In the genomic region with DNA sequence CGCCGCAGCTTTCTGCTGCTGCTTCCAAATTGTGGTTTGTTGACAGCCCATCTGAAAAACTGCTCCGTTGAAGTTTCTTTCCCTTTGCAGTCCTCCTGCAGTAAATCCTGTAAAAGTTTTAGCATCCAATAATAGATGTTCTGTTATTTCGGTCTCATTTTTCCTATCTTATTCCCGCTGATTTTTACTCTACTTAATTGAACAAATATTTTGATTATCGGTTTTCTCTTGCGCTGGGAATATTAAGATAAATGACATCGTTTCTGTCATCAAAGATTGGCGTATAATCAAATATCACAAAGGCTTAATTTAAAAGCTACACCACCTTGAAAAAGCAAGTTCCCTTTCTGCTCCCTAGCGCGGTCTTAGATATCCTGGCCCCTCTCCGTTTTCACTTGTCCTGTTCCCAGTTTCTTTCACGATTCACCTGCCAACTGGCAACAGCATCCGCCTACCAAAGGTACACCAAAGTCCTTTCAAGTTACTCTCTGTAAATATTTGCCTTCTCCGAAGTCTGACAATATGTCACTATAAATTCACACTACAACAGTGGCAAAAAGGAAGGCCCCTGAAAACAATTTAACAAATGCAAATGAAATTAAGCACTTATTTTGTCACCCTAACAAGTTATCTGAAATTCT, we compare ENCODE assay signal across 8 cellular contexts. TPM values are rescaled to one million over a fixed set of nuclear protein-coding genes. Genes with fewer than 3 reads are reported as not detected.
DNase-seq lines count a peak whose midpoint lies in the region; ATAC-seq and TF ChIP-seq lines count a peak whose summit lies in the region.

No MANE protein-coding gene starts in this region.

- H3K4me3 Mint-ChIP-seq in activated T-cell treated with anti-CD3 and anti-CD28 coated beads, Interleukin-2, amount 50 U/mL, for 24 hours = peak overlapping the region; percentile 94
- H3K4me3 Mint-ChIP-seq in T-helper 17 cell = peak overlapping the region; percentile 99

- H3K27me3 ChIP-seq in sigmoid colon = no peaks in the 10 kb centered on the region

- no peak for TF ChIP-seq POLR2A in sigmoid colon (IDR thresholded peaks at IDR 0.05)

- peak overlapping the region; percentile 96 for H3K27ac Mint-ChIP-seq in activated T-cell treated with anti-CD3 and anti-CD28 coated beads, Interleukin-2, amount 50 U/mL, for 24 hours
- peak overlapping the region; percentile 99 for H3K27ac Mint-ChIP-seq in T-helper 17 cell

- no peaks in the 10 kb centered on the region for H3K36me3 ChIP-seq in sigmoid colon

- 8 to 24% methylated on average over 15 of the region's 15 CpGs for WGBS in sigmoid colon, 2 donors

- intact Hi-C loops in sigmoid colon (cut with DNase I) = no loop called here

- no peaks in the 10 kb centered on the region for H3K27me3 Mint-ChIP-seq in activated T-cell treated with anti-CD3 and anti-CD28 coated beads, Interleukin-2, amount 50 U/mL, for 24 hours
- no peaks in the 10 kb centered on the region for H3K27me3 Mint-ChIP-seq in T-helper 17 cell

- TF ChIP-seq EP300 in sigmoid colon (IDR thresholded peaks at IDR 0.05) = no peak

- no peak for ATAC-seq in T-helper 17 cell

- DNase-seq in activated T-cell treated with anti-CD3 and anti-CD28 coated beads, Interleukin-2, amount 50 U/mL, for 24 hours = no peak
- no peak for DNase-seq in activated T-cell treated with anti-CD3 and anti-CD28 coated beads, Interleukin-2, amount 50 U/mL, for 1 hour
- DNase-seq in T-helper 17 cell = no peak
- peak; percentile 12 for DNase-seq in foreskin melanocyte
- no peak for DNase-seq in sigmoid colon
- DNase-seq in hippocampal formation (lab: John Stamatoyannopoulos, UW) = no peak
- no peak for DNase-seq in activated effector memory CD4-positive, alpha-beta T cell treated with anti-CD3 and anti-CD28 coated beads, Interleukin-2, amount 50 U/mL, for 16 hours
- no peak for DNase-seq in SW 1271 (lab: John Stamatoyannopoulos, UW)

- H3K9me3 ChIP-seq in T-helper 17 cell (ENCODE audit: control insufficient read depth, low read length, poor library complexity, severe bottlenecking) (no peaks in the 10 kb centered on the region), sigmoid colon (no peaks in the 10 kb centered on the region)

- H3K4me1 ChIP-seq in sigmoid colon = peaks cover 0 to 15% (median 7%) of the 10 kb centered on the region in 4 donors

- H3K9me3 Mint-ChIP-seq in activated T-cell treated with anti-CD3 and anti-CD28 coated beads, Interleukin-2, amount 50 U/mL, for 24 hours = no peaks in the 10 kb centered on the region

- H3K4me3 ChIP-seq in sigmoid colon = peak overlapping the region; percentile 65 to 99 (median 94)

- peak overlapping the region; percentile 80 to 90 (median 84) for H3K27ac ChIP-seq in sigmoid colon

- peaks cover 12% of the 10 kb centered on the region for H3K36me3 Mint-ChIP-seq in activated T-cell treated with anti-CD3 and anti-CD28 coated beads, Interleukin-2, amount 50 U/mL, for 24 hours (ENCODE audit: low read depth)
- no peaks in the 10 kb centered on the region for H3K36me3 Mint-ChIP-seq in T-helper 17 cell (ENCODE audit: low read depth)

- TF ChIP-seq CTCF in sigmoid colon (IDR thresholded peaks at IDR 0.05) = no peak

- peaks cover 43% of the 10 kb centered on the region for H3K4me1 Mint-ChIP-seq in activated T-cell treated with anti-CD3 and anti-CD28 coated beads, Interleukin-2, amount 50 U/mL, for 24 hours (ENCODE audit: low read depth)
- peaks cover 40% of the 10 kb centered on the region for H3K4me1 Mint-ChIP-seq in T-helper 17 cell

RNA-seq across cellular contexts. Expression of a gene that starts 1.0 kb away (rescaled TPM):
- 10 to 100 TPM; 29.2 to 36.0 TPM for total RNA-seq in T-helper 17 cell
- 10 to 100 TPM; 14.9 to 20.9 (median 19.6) TPM for total RNA-seq in sigmoid colon
- polyA plus RNA-seq in sigmoid colon = 1 to 10 TPM; 7.8 to 8.8 (median 8.5) TPM
